Comparison of ENCODE assay signal across 16 cellular contexts in the genomic region with DNA sequence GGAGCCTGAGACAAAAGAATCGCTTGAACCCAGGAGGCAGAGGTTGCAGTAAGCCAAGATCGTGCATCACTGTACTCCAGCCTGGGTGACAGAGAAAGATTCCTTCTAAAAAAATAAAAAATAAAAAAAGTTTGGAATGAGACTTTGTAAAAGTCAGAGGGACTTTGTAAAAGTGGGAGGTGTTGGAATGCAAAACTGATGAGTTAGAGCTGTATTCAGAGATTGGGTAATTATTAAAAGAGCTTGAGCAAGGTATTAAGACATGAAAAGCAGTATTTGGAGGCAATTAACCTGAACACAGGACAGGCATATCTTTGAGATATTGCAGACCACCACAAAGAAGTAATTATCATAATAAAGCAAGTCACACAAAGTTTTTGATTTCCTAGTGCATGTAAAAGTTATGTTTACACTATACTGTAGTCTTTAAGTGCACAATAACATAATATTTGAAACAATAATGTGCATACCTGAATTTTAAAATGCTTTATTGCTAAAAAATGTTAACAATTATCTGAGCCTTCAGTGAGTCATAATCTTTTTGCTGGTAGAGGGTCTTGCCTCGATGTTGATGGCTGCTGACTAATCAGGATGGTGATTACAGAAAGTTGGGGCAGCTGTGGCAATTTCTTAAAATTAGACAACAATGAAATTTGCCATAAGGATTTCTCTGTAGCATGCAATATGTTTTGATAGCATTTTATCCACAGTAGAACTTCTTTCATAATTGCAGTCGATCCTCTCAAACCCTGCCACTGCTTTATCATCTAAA. TPM values are rescaled to one million over a fixed set of nuclear protein-coding genes. Genes with fewer than 3 reads are reported as not detected.
DNase-seq lines count a peak whose midpoint lies in the region; ATAC-seq and TF ChIP-seq lines count a peak whose summit lies in the region.
"Had no signal": no experiment of that assay in that cellular context is flagged by ENCODE, and none has a peak within 500 bp of the region (broad histone marks: within the 10 kb centered on the region; RNA-seq: fewer than 3 reads in every experiment).

No MANE protein-coding gene starts in this region.

- no peaks in the 10 kb centered on the region for H3K36me3 ChIP-seq in heart right ventricle
- H3K36me3 ChIP-seq: Peyer's patch had no signal

- H3K9me3 Mint-ChIP-seq in HFFc6, result no peaks in the 10 kb centered on the region

- 0 out of 2 replicates have a peak, but pooled peaks cover 2% of the 10 kb centered on the region for H3K36me3 Mint-ChIP-seq in HFFc6 (ENCODE audit: low read depth)

- no peak for TF ChIP-seq CTCF in HFFc6 (IDR thresholded peaks at IDR 0.05)
- TF ChIP-seq CTCF in cardiac fibroblast (IDR thresholded peaks at IDR 0.05; ENCODE audit: low read depth, low read length), result no peak
- TF ChIP-seq CTCF in heart right ventricle (IDR thresholded peaks at IDR 0.05), result no peak

- ATAC-seq in heart right ventricle, result no peak
- ATAC-seq: K562 had no signal

- WGBS in heart right ventricle, 2 donors, result 86 to 87% methylated on average over 4 of the region's 4 CpGs

- peak overlapping the region; percentile 67 for H3K27ac Mint-ChIP-seq in HFFc6

- H3K4me1 Mint-ChIP-seq in HFFc6 (ENCODE audit: low read depth), result peaks cover 70% of the 10 kb centered on the region

- intact Hi-C loops in heart right ventricle (cut with DNase I), result no loop called here

- H3K4me3 ChIP-seq in cardiac fibroblast (replicated peaks in 1 of 2; ENCODE audit: low read depth in 2 of 2, low read length in 2 of 2) (no peak overlapping the region), heart right ventricle (no peak overlapping the region)
- H3K4me3 ChIP-seq: K562, Peyer's patch had no signal

- H3K27me3 Mint-ChIP-seq in HFFc6 (ENCODE audit: insufficient read depth), result no peaks in the 10 kb centered on the region

- no peak overlapping the region for H3K27ac ChIP-seq in heart right ventricle
- H3K27ac ChIP-seq: HL-60, Peyer's patch had no signal

- no peaks in the 10 kb centered on the region for H3K9me3 ChIP-seq in heart right ventricle
- H3K9me3 ChIP-seq: Peyer's patch had no signal

- DNase-seq in AG20443 (ENCODE audit: low spot score) (peak; percentile 26), HFFc6 (no peak), cardiac fibroblast (ENCODE audit: low read depth in 2 of 2) (peak; percentile 38 to 40), kidney tubule cell (ENCODE audit: low spot score) (peak; percentile 43), SW 1271 (lab: John Stamatoyannopoulos, UW) (no peak), heart right ventricle (no peak), AML-193 (lab: John Stamatoyannopoulos, UW) (no peak)
- no peak for DNase-seq in activated T-cell treated with anti-CD3 and anti-CD28 coated beads, Interleukin-2, amount 50 U/mL, for 48 hours
- DNase-seq: C1 segment of cervical spinal cord, DMS153, NCI-H1048, NCI-H1694, Peyer's patch, SIG-M5 had no signal

- H3K27me3 ChIP-seq in heart right ventricle, result no peaks in the 10 kb centered on the region
- H3K27me3 ChIP-seq: Peyer's patch had no signal

- H3K4me3 Mint-ChIP-seq in HFFc6, result no peak overlapping the region

- H3K4me1 ChIP-seq in heart right ventricle, result peaks cover 0 to 16% (median 8%) of the 10 kb centered on the region in 9 donors
- H3K4me1 ChIP-seq: Peyer's patch had no signal

RNA-seq across cellular contexts. Expression of a gene that starts 33.1 kb away (rescaled TPM):
- 10 to 100 TPM; 49.2 to 81.5 (median 76.2) TPM for total RNA-seq in HFFc6 (2021; fragmentation: NEBNext Ultra II Directional; extraction: Animal tissue kit (Norgen Biotek cat#: 25700))
- 10 to 100 TPM in 8 of 10 donors, 1 to 10 TPM in 2; 1.5 to 43.5 (median 23.3) TPM for total RNA-seq in heart right ventricle
- 1 to 10 TPM; 2.5 to 4.7 TPM for polyA plus RNA-seq in heart right ventricle

Comparison
In these comparisons a context has a peak if more than half of its experiments do, and no peak if none do; other contexts are left out.
1. DNase-seq: peak in AG20443 (single experiment), cardiac fibroblast (2 of 2) and kidney tubule cell (single experiment); none in HFFc6 (single experiment), SW 1271 (0 of 2), heart right ventricle (0 of 2), AML-193 (0 of 2) and activated T-cell treated with anti-CD3 and anti-CD28 coated beads, Interleukin-2, amount 50 U/mL, for 48 hours (0 of 2).